8 cellular contexts compared by ENCODE assay signal in the genomic region with DNA sequence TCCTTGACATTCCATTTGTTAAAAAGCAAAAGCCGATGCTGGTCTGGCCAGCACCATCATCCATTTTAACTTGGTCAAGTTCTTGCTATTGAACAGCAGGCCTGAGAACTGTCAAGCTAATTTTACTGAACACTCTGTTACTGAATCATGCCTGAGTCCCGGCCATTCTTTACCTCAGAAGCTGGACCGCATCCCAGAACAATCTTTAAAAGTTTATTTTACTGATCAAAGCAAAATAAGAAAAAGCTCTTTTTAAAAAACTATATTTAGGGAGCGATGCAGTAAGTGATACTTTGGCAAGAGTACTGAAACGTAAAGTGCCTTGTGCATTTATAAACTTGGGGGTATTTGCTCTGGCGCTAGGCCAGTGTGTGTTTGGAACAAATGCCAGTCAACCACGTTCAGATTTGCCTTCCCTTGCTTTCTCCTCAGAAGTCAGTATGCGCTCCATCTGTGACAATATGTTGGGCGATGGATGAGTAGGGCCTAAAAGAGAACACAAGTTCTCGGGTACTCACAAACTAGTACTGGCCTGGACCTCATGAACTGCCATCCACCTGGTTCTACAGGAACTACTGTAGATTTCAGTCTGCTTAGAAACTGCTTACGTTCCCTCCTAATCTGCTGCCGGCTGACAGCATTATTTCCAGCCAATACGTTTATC.
A peak's percentile ranks its signal among the peaks of the same experiment; 100 is the strongest.
DNase-seq lines count a peak whose midpoint lies in the region; ATAC-seq and TF ChIP-seq lines count a peak whose summit lies in the region.

No MANE protein-coding gene starts in this region.

- in situ Hi-C loops in brain microvascular endothelial cell (cut with HindIII; ENCODE audit: low pct_ligation_motif_present, low sequenced_read_pairs): no loop called here

- H3K4me3 ChIP-seq in HEK293 (ENCODE audit: low read depth, low read length): no peak overlapping the region
- no peak overlapping the region for H3K4me3 ChIP-seq in brain microvascular endothelial cell (ENCODE audit: low read depth, low read length)
- no peak overlapping the region for H3K4me3 ChIP-seq in right cardiac atrium (ENCODE audit: low read length)
- H3K4me3 ChIP-seq in stomach: no peak overlapping the region

- WGBS in right cardiac atrium: 45% methylated on average over 13 of the region's 13 CpGs
- WGBS in stomach, 5 donors: 21 to 37% (median 21%) methylated on average over 13 of the region's 13 CpGs

- H3K36me3 ChIP-seq in HEK293 (ENCODE audit: control insufficient read depth in 2 of 2, insufficient read depth in 1 of 2, low read length in 2 of 2) (no peaks in the 10 kb centered on the region), brain microvascular endothelial cell (replicated peaks) (no peaks in the 10 kb centered on the region), stomach (peaks cover 0 to 8% (median 0%) of the 10 kb centered on the region in 4 donors)

- CTCF ChIA-PET in HEK293 (lab: Yijun Ruan, JAX) (interaction anchor here (0.6 to 1.9 kb wide), 2 partner anchors 14 to 683 kb away, joined by 3 to 9 read pairs; no protein-coding TSS in a partner anchor), WTC11 (lab: Charles Lee) (no interaction called here)

- H3K4me1 ChIP-seq in HEK293 (ENCODE audit: control insufficient read depth, insufficient read depth, low read length) (peaks cover 36% of the 10 kb centered on the region), right cardiac atrium (ENCODE audit: control insufficient read depth, insufficient read depth, low read length) (peaks cover 11% of the 10 kb centered on the region), stomach (peaks cover 42 to 85% (median 61%) of the 10 kb centered on the region in 4 donors)

- peaks cover 5% of the 10 kb centered on the region for H3K36me3 Mint-ChIP-seq in natural killer cell treated with Interleukin-12 subunit alpha and Interleukin-12 subunit beta and Interleukin-15 and Interleukin-18, amount 100 ng/mL, for 72 hours
- H3K36me3 Mint-ChIP-seq in WTC11: no peaks in the 10 kb centered on the region

- H3K4me3 Mint-ChIP-seq in natural killer cell treated with Interleukin-12 subunit alpha and Interleukin-12 subunit beta and Interleukin-15 and Interleukin-18, amount 100 ng/mL, for 72 hours: no peak overlapping the region
- no peak overlapping the region for H3K4me3 Mint-ChIP-seq in WTC11

- ATAC-seq in right cardiac atrium (peak; percentile 62 to 74), WTC11 (no peak)
- ATAC-seq in natural killer cell treated with Interleukin-12 subunit alpha and Interleukin-12 subunit beta and Interleukin-15 and Interleukin-18, amount 100 ng/mL, for 72 hours: no peak

- TF ChIP-seq CTCF in HEK293 (tag by site-specific recombination; IDR thresholded peaks at IDR 0.05): no peak
- TF ChIP-seq CTCF in brain microvascular endothelial cell (IDR thresholded peaks at IDR 0.05; ENCODE audit: low read depth, low read length, missing control alignments): no peak
- TF ChIP-seq CTCF in stomach (IDR thresholded peaks at IDR 0.05): no peak
- TF ChIP-seq CTCF in WTC11 (IDR thresholded peaks at IDR 0.05): no peak

- H3K9me3 Mint-ChIP-seq in natural killer cell treated with Interleukin-12 subunit alpha and Interleukin-12 subunit beta and Interleukin-15 and Interleukin-18, amount 100 ng/mL, for 72 hours: no peaks in the 10 kb centered on the region
- H3K9me3 Mint-ChIP-seq in WTC11: no peaks in the 10 kb centered on the region

- no peak overlapping the region for H3K27ac Mint-ChIP-seq in natural killer cell treated with Interleukin-12 subunit alpha and Interleukin-12 subunit beta and Interleukin-15 and Interleukin-18, amount 100 ng/mL, for 72 hours
- no peak overlapping the region for H3K27ac Mint-ChIP-seq in WTC11

- intact Hi-C loops in right cardiac atrium (cut with DNase I) (loop anchor here in 2 of 4 donors (10.0 kb wide), 2 partner anchors 60 to 210 kb away; no protein-coding TSS in a partner anchor), stomach (cut with DNase I; ENCODE audit: low total_unique reads) (no loop called here)

- no peaks in the 10 kb centered on the region for H3K9me3 ChIP-seq in HEK293 (ENCODE audit: control insufficient read depth, insufficient read depth, low read depth, low read length)
- H3K9me3 ChIP-seq in right cardiac atrium (ENCODE audit: control insufficient read depth, low read length): no peaks in the 10 kb centered on the region
- no peaks in the 10 kb centered on the region for H3K9me3 ChIP-seq in stomach

- no peaks in the 10 kb centered on the region for H3K27me3 Mint-ChIP-seq in natural killer cell treated with Interleukin-12 subunit alpha and Interleukin-12 subunit beta and Interleukin-15 and Interleukin-18, amount 100 ng/mL, for 72 hours
- H3K27me3 Mint-ChIP-seq in WTC11 (ENCODE audit: low read depth): no peaks in the 10 kb centered on the region

- DNase-seq in brain microvascular endothelial cell (peak; percentile 46), right cardiac atrium (peak in 2 of 3 donors; percentile 37 to 61), stomach (peak; percentile 86), NOMO-1 (lab: John Stamatoyannopoulos, UW; ENCODE audit: unreplicated experiment in 2 of 2) (no peak), WTC11 (ENCODE audit: low spot score) (no peak)
- no peak for DNase-seq in natural killer cell treated with Interleukin-12 subunit alpha and Interleukin-12 subunit beta and Interleukin-15 and Interleukin-18, amount 100 ng/mL, for 72 hours (ENCODE audit: low spot score)
- DNase-seq in stimulated activated CD4-positive, alpha-beta T cell treated with anti-CD3 and anti-CD28 coated beads, Interleukin-2, amount 100 ng/mL, for 48 hours: no peak

- TF ChIP-seq EP300 in stomach (IDR thresholded peaks at IDR 0.05): no peak

- POLR2A ChIA-PET in HEK293 (lab: Yijun Ruan, JAX): no interaction called here
- POLR2A ChIA-PET in WTC11 (lab: Charles Lee): no interaction called here

- no peak for TF ChIP-seq POLR2A in stomach (IDR thresholded peaks at IDR 0.05)

- no peaks in the 10 kb centered on the region for H3K4me1 Mint-ChIP-seq in natural killer cell treated with Interleukin-12 subunit alpha and Interleukin-12 subunit beta and Interleukin-15 and Interleukin-18, amount 100 ng/mL, for 72 hours (ENCODE audit: low read depth in 2 of 2)
- H3K4me1 Mint-ChIP-seq in WTC11: peaks cover 10% of the 10 kb centered on the region

- H3K27me3 ChIP-seq in brain microvascular endothelial cell (replicated peaks) (no peaks in the 10 kb centered on the region), right cardiac atrium (ENCODE audit: control insufficient read depth, insufficient read depth) (no peaks in the 10 kb centered on the region), stomach (no peaks in the 10 kb centered on the region)

- peak overlapping the region; percentile 62 for H3K27ac ChIP-seq in HEK293 (ENCODE audit: extremely low read depth, low read depth, low read length)
- no peak overlapping the region for H3K27ac ChIP-seq in brain microvascular endothelial cell
- peak overlapping the region; percentile 47 for H3K27ac ChIP-seq in right cardiac atrium (ENCODE audit: low read length)
- peak overlapping the region; percentile 61 to 84 (median 78) for H3K27ac ChIP-seq in stomach

TF ChIP-seq in HEK293, 187 proteins besides CTCF, POLR2A, EP300 and RAD21 (continues in another document):
- TF ChIP-seq ZBTB8A (tag by site-specific recombination; IDR thresholded peaks at IDR 0.05): no peak
- no peak for TF ChIP-seq SCRT1 (tag by site-specific recombination; IDR thresholded peaks at IDR 0.05; ENCODE audit: borderline replicate concordance)
- TF ChIP-seq ZNF335 (tag by site-specific recombination; conservative IDR thresholded peaks at IDR 0.05): 0 out of 2 replicates have a peak, but pooled peaks have one; percentile 32
- no peak for TF ChIP-seq ZNF645 (tag by site-specific recombination; IDR thresholded peaks at IDR 0.05)
- TF ChIP-seq KLF16 (tag by site-specific recombination; IDR thresholded peaks at IDR 0.05): no peak

TF ChIP-seq in WTC11, 78 proteins besides CTCF, POLR2A, EP300 and RAD21 (continues in another document):
- no peak for TF ChIP-seq ZNF512 (CRISPR knock-in tag; IDR thresholded peaks at IDR 0.05; ENCODE audit: borderline replicate concordance)
- TF ChIP-seq JAZF1 (CRISPR knock-in tag; IDR thresholded peaks at IDR 0.05): no peak
- no peak for TF ChIP-seq RORB (CRISPR knock-in tag; IDR thresholded peaks at IDR 0.05)
- no peak for TF ChIP-seq CREB1 (CRISPR knock-in tag; IDR thresholded peaks at IDR 0.05)
- TF ChIP-seq USF1 (CRISPR knock-in tag; IDR thresholded peaks at IDR 0.05): no peak
- TF ChIP-seq NFYB (CRISPR knock-in tag; conservative IDR thresholded peaks at IDR 0.05; ENCODE audit: low read depth): no peak
- TF ChIP-seq ZNF263 (CRISPR knock-in tag; IDR thresholded peaks at IDR 0.05; ENCODE audit: low read depth): no peak
- TF ChIP-seq ZNF416 (CRISPR knock-in tag; IDR thresholded peaks at IDR 0.05): no peak

Comparison
In these comparisons a context has a peak if more than half of its experiments do, and no peak if none do; other contexts are left out.
1. DNase-seq: peak in brain microvascular endothelial cell (single experiment), right cardiac atrium (2 of 3) and stomach (single experiment); none in natural killer cell treated with Interleukin-12 subunit alpha and Interleukin-12 subunit beta and Interleukin-15 and Interleukin-18, amount 100 ng/mL, for 72 hours (single experiment), NOMO-1 (0 of 2), WTC11 (single experiment) and stimulated activated CD4-positive, alpha-beta T cell treated with anti-CD3 and anti-CD28 coated beads, Interleukin-2, amount 100 ng/mL, for 48 hours (0 of 2).
2. ATAC-seq: peak in right cardiac atrium (2 of 2); none in natural killer cell treated with Interleukin-12 subunit alpha and Interleukin-12 subunit beta and Interleukin-15 and Interleukin-18, amount 100 ng/mL, for 72 hours (0 of 2) and WTC11 (single experiment).